In the genomic region with DNA sequence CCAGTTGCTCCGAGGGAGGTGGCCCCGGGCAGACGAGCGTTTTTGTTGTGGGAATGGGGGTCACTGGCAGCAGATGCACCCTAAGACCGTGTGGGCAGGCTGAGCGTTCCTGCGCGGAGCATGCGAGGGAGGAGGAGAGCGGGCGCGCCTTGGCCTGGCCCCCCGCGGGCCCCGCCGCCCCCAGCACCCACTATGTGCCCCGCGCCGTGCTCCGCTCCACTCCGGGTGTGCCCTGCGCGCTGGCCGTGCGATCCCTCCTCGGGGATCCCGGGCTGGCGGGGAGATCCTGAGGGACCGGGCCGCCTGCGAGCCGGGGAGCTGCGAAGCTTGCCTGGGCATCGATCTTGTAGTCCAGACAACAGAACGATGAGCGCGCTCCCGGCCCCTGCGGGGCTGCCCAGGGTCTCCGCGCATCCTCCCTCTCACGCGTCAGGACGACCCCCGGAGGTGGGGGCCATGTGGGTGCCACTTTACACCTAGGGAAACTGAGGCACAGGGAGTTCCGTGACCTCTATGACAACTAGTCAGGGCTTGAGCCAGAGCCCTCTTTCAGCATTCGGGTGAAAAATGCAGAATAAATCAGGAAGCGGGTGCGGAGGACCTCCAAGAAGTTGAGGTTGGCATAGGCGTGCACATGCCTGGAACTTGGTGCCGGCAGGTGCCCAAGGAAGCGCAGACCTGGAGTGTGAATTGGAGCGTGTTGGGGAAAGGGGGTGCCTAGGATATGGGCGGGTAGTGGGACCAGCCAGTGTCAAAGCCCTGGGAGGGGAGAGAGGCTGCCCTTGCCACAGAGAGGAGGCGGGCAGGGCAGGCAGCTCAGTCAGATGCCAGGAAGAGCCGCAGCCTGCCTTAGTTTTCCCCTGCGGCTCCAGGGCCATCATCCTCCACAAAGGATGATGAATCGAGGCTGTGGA, we compare ENCODE assay signal across 8 cellular contexts. TPM values are rescaled to one million over a fixed set of nuclear protein-coding genes. Genes with fewer than 3 reads are reported as not detected.
A peak's percentile ranks its signal among the peaks of the same experiment; 100 is the strongest.
DNase-seq lines count a peak whose midpoint lies in the region; ATAC-seq, FAIRE-seq and TF ChIP-seq lines count a peak whose summit lies in the region.

No MANE protein-coding gene starts in this region.

- peak overlapping the region; percentile 94 for H3K4me2 ChIP-seq in trophoblast cell (ENCODE audit: low read length)

- TF ChIP-seq CTCF in AG04450 (IDR thresholded peaks at IDR 0.05; ENCODE audit: low read depth, low read length) (no peak), VCaP (conservative IDR thresholded peaks at IDR 0.05) (no peak), fibroblast of villous mesenchyme (IDR thresholded peaks at IDR 0.05; ENCODE audit: insufficient read depth, low read depth, low read length) (no peak)

- H2BK12ac ChIP-seq in trophoblast cell (ENCODE audit: low read length), result no peak overlapping the region

- POLR2A ChIA-PET in AG04450 (lab: Yijun Ruan, JAX), result interaction anchor here (0.6 to 1.0 kb wide), 2 partner anchors 9 to 45 kb away, joined by 3 to 4 read pairs; no protein-coding TSS in a partner anchor

- H3K79me2 ChIP-seq in trophoblast cell (ENCODE audit: control insufficient read depth, insufficient read depth, low read length, poor library complexity), result peaks cover 23% of the 10 kb centered on the region

- H3K36me3 ChIP-seq in trophoblast cell (ENCODE audit: control insufficient read depth in 1 of 2, insufficient read depth in 2 of 2, low read length in 2 of 2), result no peaks in the 10 kb centered on the region

- peaks cover 4 to 12% of the 10 kb centered on the region in 2 experiments for H3K4me1 ChIP-seq in trophoblast cell (ENCODE audit: control insufficient read depth in 1 of 2, insufficient read depth in 2 of 2, low read length in 2 of 2)

- H3K27ac ChIP-seq in AG04450 (ENCODE audit: low read depth, low read length) (peak overlapping the region; percentile 78), VCaP (peak overlapping the region; percentile 100), trophoblast cell (ENCODE audit: low read depth, low read length) (peak overlapping the region; percentile 99)

- H3K4me3 ChIP-seq in AG04450 (ENCODE audit: low read depth, low read length) (peak overlapping the region; percentile 69), fibroblast of villous mesenchyme (ENCODE audit: low read depth, low read length) (peak overlapping the region; percentile 95), trophoblast cell (ENCODE audit: low read depth, low read length) (peak overlapping the region; percentile 82)

- peak overlapping the region; percentile 84 for H2AK5ac ChIP-seq in trophoblast cell (ENCODE audit: low read length)

- H2AFZ ChIP-seq in trophoblast cell (ENCODE audit: insufficient read depth, low read length, poor library complexity), result peak overlapping the region; percentile 98

- peak overlapping the region; percentile 97 for H4K12ac ChIP-seq in trophoblast cell (ENCODE audit: low read depth, low read length)

- CTCF ChIA-PET in AG04450 (lab: Charles Lee), result no interaction called here

- peak overlapping the region; percentile 99 for H2BK5ac ChIP-seq in trophoblast cell (ENCODE audit: low read depth, low read length, poor library complexity)

- H3K4ac ChIP-seq in trophoblast cell (ENCODE audit: low read depth, low read length), result peak overlapping the region; percentile 89

- peak overlapping the region; percentile 91 for H2BK120ac ChIP-seq in trophoblast cell (ENCODE audit: insufficient read depth, low read length, poor library complexity)

- ATAC-seq in GM21576 (IDR thresholded peaks at IDR 0.05; ENCODE audit: unreplicated experiment) (peak; percentile 5), HG02973 (IDR thresholded peaks at IDR 0.05; ENCODE audit: unreplicated experiment) (no peak)

- H4K91ac ChIP-seq in trophoblast cell (ENCODE audit: low read depth, low read length), result peak overlapping the region; percentile 99

- H3K27me3 ChIP-seq in AG04450 (ENCODE audit: control insufficient read depth, insufficient read depth, low read length), result peaks cover 16% of the 10 kb centered on the region
- no peaks in the 10 kb centered on the region for H3K27me3 ChIP-seq in trophoblast cell (ENCODE audit: insufficient read depth, low read length)

- no CpG with 5 or more reads among the region's 58 CpGs for WGBS in trophoblast cell (ENCODE audit: extremely low coverage, insufficient coverage, insufficient read length)

- H3K79me1 ChIP-seq in trophoblast cell (ENCODE audit: low read length), result peaks cover 15% of the 10 kb centered on the region

- H4K8ac ChIP-seq in trophoblast cell (ENCODE audit: low read depth, low read length), result peak overlapping the region; percentile 98

- DNase-seq in AG04450 (ENCODE audit: low read depth, low spot score) (no peak), fibroblast of villous mesenchyme (ENCODE audit: low read depth) (no peak), trophoblast cell (no peak), GM19239 (ENCODE audit: insufficient read length, low spot score) (no peak), CD1c-positive myeloid dendritic cell (ENCODE audit: extremely low spot score) (no peak)

- H3K14ac ChIP-seq in trophoblast cell (ENCODE audit: low read length), result peak overlapping the region; percentile 99

- H3K9me3 ChIP-seq in AG04450 (ENCODE audit: control insufficient read depth, insufficient read depth, low read length) (no peaks in the 10 kb centered on the region), trophoblast cell (ENCODE audit: insufficient read depth, low read depth, low read length) (no peaks in the 10 kb centered on the region)

- H3K23ac ChIP-seq in trophoblast cell (ENCODE audit: low read length), result no peak overlapping the region

- H3K9ac ChIP-seq in trophoblast cell (ENCODE audit: low read length), result peak overlapping the region; percentile 99

- FAIRE-seq in GM19239 (lab: Jason Lieb, UNC), result no peak

- peak overlapping the region; percentile 98 for H3K18ac ChIP-seq in trophoblast cell (ENCODE audit: low read length)

RNA-seq across cellular contexts. Expression of gene KMT5B, which starts 1.3 kb away (rescaled TPM):
- 14.7 and 17.2 TPM in 2 replicates for polyA plus RNA-seq in AG04450 (2011; rRNA removed)
- polyA minus RNA-seq in AG04450 (2011; rRNA and poly(A)+ RNA removed), result 10.1 and 19.4 TPM in 2 replicates
- total RNA-seq in fibroblast of villous mesenchyme, result 20.0 and 29.4 TPM in 2 replicates
- 33.8 and 36.8 TPM in 2 replicates for polyA plus RNA-seq in trophoblast cell (2013)

RNA-seq across cellular contexts. Expression of gene C11orf24, which starts 57.3 kb away (rescaled TPM):
- polyA plus RNA-seq in AG04450 (2011; rRNA removed), result 39.1 and 58.9 TPM in 2 replicates
- 49.1 and 66.9 TPM in 2 replicates for polyA minus RNA-seq in AG04450 (2011; rRNA and poly(A)+ RNA removed)
- 50.1 and 64.4 TPM in 2 replicates for total RNA-seq in fibroblast of villous mesenchyme
- 50.4 and 51.7 TPM in 2 replicates for polyA plus RNA-seq in trophoblast cell (2013)
